1 cellular context compared by ENCODE assay signal in the genomic region with DNA sequence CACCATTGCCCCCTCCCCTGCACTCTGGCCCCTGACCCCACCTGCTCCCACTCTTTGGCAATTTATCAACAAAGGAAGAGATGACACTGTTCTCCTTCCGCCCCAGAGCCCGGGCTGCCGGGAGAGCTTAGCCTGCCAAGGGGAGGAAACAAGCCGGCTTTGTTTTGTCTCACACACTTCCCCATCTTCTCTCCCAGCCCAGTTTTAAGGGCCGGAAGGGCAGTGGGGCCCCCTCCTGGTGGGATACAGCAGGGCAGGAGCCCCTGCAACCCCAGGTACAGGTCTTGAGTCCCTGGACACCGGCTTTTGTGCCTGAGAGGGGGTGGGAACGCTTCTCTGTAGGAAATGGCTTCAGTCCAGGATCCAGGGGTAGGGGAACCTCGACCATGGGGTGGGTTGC.
TF ChIP-seq lines count a peak whose summit lies in the region.

No MANE protein-coding gene starts in this region.

TF ChIP-seq in K562, 482 proteins besides CTCF, POLR2A, EP300 and RAD21:
- TF ChIP-seq SPI1 (IDR thresholded peaks at IDR 0.05; ENCODE audit: borderline replicate concordance, low read depth, low read length): 0 out of 2 replicates have a peak, but pooled peaks have one; percentile 24
